Comparison of ENCODE assay signal across 12 cellular contexts in the genomic region with DNA sequence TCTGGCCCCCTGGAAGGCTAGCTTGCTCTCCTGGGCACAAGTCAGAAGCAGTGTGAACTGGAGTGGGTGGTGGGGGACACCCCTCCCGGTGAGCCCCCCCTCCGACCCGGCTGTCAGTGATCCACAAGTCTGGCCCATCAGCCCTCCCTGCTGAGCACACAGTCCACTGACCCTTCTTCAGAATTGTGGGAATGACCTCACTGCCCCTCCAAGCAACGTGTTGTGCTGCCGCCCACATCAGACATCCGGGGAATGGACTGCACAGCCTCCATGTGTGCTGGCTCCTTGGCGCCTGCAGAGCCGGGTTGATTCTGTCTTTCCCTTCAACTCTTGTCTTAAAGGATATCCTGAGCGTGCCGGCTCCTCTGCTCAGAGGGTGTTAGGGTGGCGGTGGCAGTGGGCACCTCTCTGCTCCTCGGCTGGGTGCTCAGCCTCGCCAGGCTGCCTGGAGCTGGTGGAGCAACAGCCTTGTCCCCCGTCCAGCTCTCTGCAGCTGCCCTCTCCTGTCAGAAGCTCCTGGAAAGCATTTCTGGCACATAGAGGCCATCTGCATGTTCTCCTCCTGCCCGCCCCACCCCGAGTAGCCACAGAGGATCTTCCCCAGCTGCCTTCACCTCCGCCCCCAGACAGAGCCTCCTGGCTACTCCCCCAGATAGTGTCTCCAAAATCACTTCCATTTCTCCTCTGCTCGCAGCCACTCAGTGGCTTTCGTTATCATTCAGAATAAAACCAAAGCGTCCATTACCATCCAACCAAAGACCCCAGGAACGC. TPM values are rescaled to one million over a fixed set of nuclear protein-coding genes. Genes with fewer than 3 reads are reported as not detected.
DNase-seq lines count a peak whose midpoint lies in the region; ATAC-seq and FAIRE-seq lines count a peak whose summit lies in the region.
"Had no signal": no experiment of that assay in that cellular context is flagged by ENCODE, and none has a peak within 500 bp of the region (broad histone marks: within the 10 kb centered on the region; RNA-seq: fewer than 3 reads in every experiment).

No MANE protein-coding gene starts in this region.

- peaks cover 30% of the 10 kb centered on the region for H3K4me1 Mint-ChIP-seq in activated naive CD8-positive, alpha-beta T cell treated with anti-CD3 and anti-CD28 coated beads, Interleukin-2, amount 10 ng/mL, durations not matched to agents 7 days and 5 days

- H3K9me3 Mint-ChIP-seq in activated naive CD8-positive, alpha-beta T cell treated with anti-CD3 and anti-CD28 coated beads, Interleukin-2, amount 10 ng/mL, durations not matched to agents 7 days and 5 days = no peaks in the 10 kb centered on the region
- H3K9me3 Mint-ChIP-seq: HFFc6 had no signal

- H3K27me3 Mint-ChIP-seq in activated naive CD8-positive, alpha-beta T cell treated with anti-CD3 and anti-CD28 coated beads, Interleukin-2, amount 10 ng/mL, durations not matched to agents 7 days and 5 days = peaks cover 17% of the 10 kb centered on the region

- H3K36me3 Mint-ChIP-seq in activated naive CD8-positive, alpha-beta T cell treated with anti-CD3 and anti-CD28 coated beads, Interleukin-2, amount 10 ng/mL, durations not matched to agents 7 days and 5 days = no peaks in the 10 kb centered on the region

- intact Hi-C loops in Right ventricle myocardium inferior (cut with DNase I) = loop anchor here (10.0 kb wide), 1 partner anchor 438 kb away; no protein-coding TSS in a partner anchor
- intact Hi-C loops in left cardiac atrium (cut with DNase I) = no loop called here

- peak overlapping the region; percentile 7 for H3K4me3 Mint-ChIP-seq in activated naive CD8-positive, alpha-beta T cell treated with anti-CD3 and anti-CD28 coated beads, Interleukin-2, amount 10 ng/mL, durations not matched to agents 7 days and 5 days

- H3K27ac Mint-ChIP-seq in activated naive CD8-positive, alpha-beta T cell treated with anti-CD3 and anti-CD28 coated beads, Interleukin-2, amount 10 ng/mL, durations not matched to agents 7 days and 5 days = peak overlapping the region; percentile 58

- ATAC-seq in Right ventricle myocardium inferior (no peak), left cardiac atrium (no peak)
- no peak for ATAC-seq in activated naive CD8-positive, alpha-beta T cell treated with anti-CD3 and anti-CD28 coated beads, Interleukin-2, amount 10 ng/mL, durations not matched to agents 7 days and 5 days (ENCODE audit: low read depth)

- POLR2A ChIA-PET in activated naive CD8-positive, alpha-beta T cell treated with anti-CD3 and anti-CD28 coated beads, Interleukin-2, amount 10 ng/mL, durations not matched to agents 7 days and 5 days (lab: Charles Lee) = no interaction called here

- FAIRE-seq in urothelium cell line (lab: Jason Lieb, UNC) = peak; percentile 59
- FAIRE-seq: small intestine had no signal

- DNase-seq in Right ventricle myocardium inferior (ENCODE audit: missing footprints) (peak; percentile 57), left cardiac atrium (no peak), mucosa of gallbladder (ENCODE audit: low spot score) (peak; percentile 32), urothelium cell line (ENCODE audit: low spot score) (no peak), activated gamma-delta T cell (lab: John Stamatoyannopoulos, UW) (no peak), NCI-H1694 (lab: John Stamatoyannopoulos, UW) (no peak), islet precursor cell (no peak)
- DNase-seq in activated naive CD8-positive, alpha-beta T cell treated with anti-CD3 and anti-CD28 coated beads, Interleukin-2, amount 10 ng/mL, durations not matched to agents 7 days and 5 days = no peak
- DNase-seq: esophagus squamous epithelium, HFFc6, NCI-H1417, small intestine had no signal

RNA-seq across cellular contexts. Expression of gene NPTX1, which starts 19.8 kb away (rescaled TPM):
- total RNA-seq in Right ventricle myocardium inferior (not detected), left cardiac atrium (not detected), mucosa of gallbladder (5.7 TPM)
- total RNA-seq in activated naive CD8-positive, alpha-beta T cell treated with anti-CD3 and anti-CD28 coated beads, Interleukin-2, amount 10 ng/mL, durations not matched to agents 7 days and 5 days = 1 to 10 TPM; 2.5 to 2.8 TPM

RNA-seq across cellular contexts. Expression of gene ENDOV, which starts 41.7 kb away (rescaled TPM):
- total RNA-seq in Right ventricle myocardium inferior = 10.7 TPM
- 10 to 100 TPM; 10.3 to 11.7 TPM for total RNA-seq in left cardiac atrium
- 10 to 100 TPM; 17.8 to 23.1 TPM for total RNA-seq in activated naive CD8-positive, alpha-beta T cell treated with anti-CD3 and anti-CD28 coated beads, Interleukin-2, amount 10 ng/mL, durations not matched to agents 7 days and 5 days
- 26.2 TPM for total RNA-seq in mucosa of gallbladder

Comparison
In these comparisons a context has a peak if more than half of its experiments do, and no peak if none do; other contexts are left out.
1. DNase-seq: peak in Right ventricle myocardium inferior (single experiment) and mucosa of gallbladder (single experiment); none in left cardiac atrium (single experiment), activated naive CD8-positive, alpha-beta T cell treated with anti-CD3 and anti-CD28 coated beads, Interleukin-2, amount 10 ng/mL, durations not matched to agents 7 days and 5 days (single experiment), urothelium cell line (single experiment), activated gamma-delta T cell (single experiment), NCI-H1694 (single experiment) and islet precursor cell (single experiment).